ENCODE assay signal across 8 cellular contexts in genomic region chr11:78961938-78962701, GRCh38.
DNase-seq lines count a peak whose midpoint lies in the region; ATAC-seq lines count a peak whose summit lies in the region.

No MANE protein-coding gene starts in this region.

- DNase-seq in COR-L47 (lab: John Stamatoyannopoulos, UW) = peak; percentile 92
- peak; percentile 96 for DNase-seq in NCI-H146 (lab: John Stamatoyannopoulos, UW)
- peak; percentile 47 for DNase-seq in cerebellar cortex (ENCODE audit: low spot score)
- no peak for DNase-seq in CD1c-positive myeloid dendritic cell (ENCODE audit: extremely low spot score)
- no peak for DNase-seq in RPMI8226
- no peak for DNase-seq in activated T-cell treated with anti-CD3 and anti-CD28 coated beads, Interleukin-2, amount 50 U/mL, for 1 hour

- ATAC-seq in GM21825 (IDR thresholded peaks at IDR 0.05; ENCODE audit: unreplicated experiment) = no peak

- peak overlapping the region; percentile 24 for H3K4me3 ChIP-seq in mesodermal cell (ENCODE audit: extremely low read depth, insufficient read depth, low read length, poor library complexity, severe bottlenecking)

- WGBS in mesodermal cell (ENCODE audit: insufficient coverage in 2 of 2), 2 experiments = 21 to 26% methylated on average over 11 to 14 of the region's 36 CpGs

- peaks cover 11% of the 10 kb centered on the region for H3K4me1 ChIP-seq in mesodermal cell (ENCODE audit: control insufficient read depth, insufficient read depth, low read length, poor library complexity, severe bottlenecking)

- no peak overlapping the region for H3K27ac ChIP-seq in mesodermal cell (ENCODE audit: low read depth, low read length, severe bottlenecking)

- H3K9me3 ChIP-seq in mesodermal cell (ENCODE audit: control insufficient read depth, low read length) = no peaks in the 10 kb centered on the region

- H3K36me3 ChIP-seq in mesodermal cell (ENCODE audit: control insufficient read depth, insufficient read depth, low read length) = no peaks in the 10 kb centered on the region

Comparison
In these comparisons a context has a peak if more than half of its experiments do, and no peak if none do; other contexts are left out.
1. DNase-seq: peak in COR-L47 (single experiment), NCI-H146 (single experiment) and cerebellar cortex (single experiment); none in CD1c-positive myeloid dendritic cell (single experiment), RPMI8226 (single experiment) and activated T-cell treated with anti-CD3 and anti-CD28 coated beads, Interleukin-2, amount 50 U/mL, for 1 hour (single experiment).